ENCODE assay signal across 9 cellular contexts in the genomic region with DNA sequence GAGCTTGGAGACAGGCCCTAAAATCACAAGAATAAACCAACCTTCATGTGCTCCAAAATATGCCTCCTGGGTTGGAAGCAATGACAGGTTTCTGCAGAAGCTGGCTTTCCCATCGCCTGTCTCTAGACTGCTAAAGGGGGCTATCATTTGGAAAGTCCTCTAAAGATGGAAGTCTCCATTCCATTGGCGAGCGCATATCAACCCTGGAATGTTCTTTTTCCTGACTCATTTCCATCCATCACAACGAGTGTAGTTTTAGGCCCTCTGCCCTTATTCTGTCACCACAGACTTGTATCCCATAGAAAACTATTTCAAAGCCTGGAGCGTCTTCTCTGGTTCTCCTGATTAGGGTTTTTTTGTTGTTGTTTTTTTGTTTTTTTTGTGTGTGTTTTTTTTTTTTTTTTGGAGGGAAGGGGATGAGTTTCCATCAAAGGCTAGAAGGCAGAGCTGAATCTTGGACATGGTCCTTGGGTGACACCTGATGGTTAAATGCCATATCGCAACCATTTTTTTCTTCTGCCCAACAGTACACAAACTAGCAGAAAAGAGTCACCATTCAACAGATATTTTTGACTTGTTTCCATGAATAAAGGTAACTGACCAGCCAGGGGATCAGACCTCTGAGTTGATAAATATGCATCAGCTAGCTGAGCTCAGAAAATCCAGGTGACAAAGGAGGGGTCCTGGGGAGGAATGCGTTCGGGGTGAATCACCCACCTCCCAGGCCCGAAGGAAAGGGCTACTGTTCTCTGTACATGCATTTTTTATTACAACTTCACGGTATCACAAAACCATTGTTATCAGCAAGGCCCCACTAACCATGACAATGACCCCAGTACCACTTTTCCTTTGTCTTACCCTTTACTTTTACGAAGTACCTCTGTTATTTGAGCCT. TPM values are rescaled to one million over a fixed set of nuclear protein-coding genes. Genes with fewer than 3 reads are reported as not detected.
DNase-seq lines count a peak whose midpoint lies in the region; ATAC-seq, FAIRE-seq and TF ChIP-seq lines count a peak whose summit lies in the region.
"Had no signal": no experiment of that assay in that cellular context is flagged by ENCODE, and none has a peak within 500 bp of the region (broad histone marks: within the 10 kb centered on the region; RNA-seq: fewer than 3 reads in every experiment).

No MANE protein-coding gene starts in this region.

- H3K4me1 Mint-ChIP-seq in CD4-positive, CD25-positive, alpha-beta regulatory T cell, result no peaks in the 10 kb centered on the region
- H3K4me1 Mint-ChIP-seq: naive thymus-derived CD8-positive, alpha-beta T cell had no signal

- no peak for ATAC-seq in CD4-positive, CD25-positive, alpha-beta regulatory T cell (ENCODE audit: low read depth in 2 of 2)
- ATAC-seq in left lung (peak; percentile 77), GM18502 (IDR thresholded peaks at IDR 0.05; ENCODE audit: poor library complexity, unreplicated experiment) (no peak)
- ATAC-seq: naive thymus-derived CD8-positive, alpha-beta T cell had no signal

- DNase-seq in CD4-positive, CD25-positive, alpha-beta regulatory T cell, result peak in 2 of 3 donors; percentile 18 to 43
- DNase-seq in GM20000 (ENCODE audit: low spot score), result peak; percentile 73
- peak; percentile 59 for DNase-seq in NCI-H69 (lab: John Stamatoyannopoulos, UW)
- DNase-seq in bronchial epithelial cell (ENCODE audit: low read depth), result peak; percentile 56
- DNase-seq in left lung, result no peak
- no peak for DNase-seq in vagina (ENCODE audit: extremely low spot score in 2 of 2)
- no peak for DNase-seq in activated CD8-positive, alpha-beta memory T cell treated with anti-CD3 and anti-CD28 coated beads, Interleukin-2, amount 50 U/mL, for 48 hours

- H3K36me3 Mint-ChIP-seq in CD4-positive, CD25-positive, alpha-beta regulatory T cell, result no peaks in the 10 kb centered on the region
- H3K36me3 Mint-ChIP-seq: naive thymus-derived CD8-positive, alpha-beta T cell had no signal

- no peak overlapping the region for H3K4me3 Mint-ChIP-seq in CD4-positive, CD25-positive, alpha-beta regulatory T cell
- H3K4me3 Mint-ChIP-seq: naive thymus-derived CD8-positive, alpha-beta T cell had no signal

- H3K4me1 ChIP-seq in CD4-positive, CD25-positive, alpha-beta regulatory T cell (ENCODE audit: control insufficient read depth, insufficient read depth, low read length, poor library complexity, severe bottlenecking), result no peaks in the 10 kb centered on the region
- H3K4me1 ChIP-seq in left lung (no peaks in the 10 kb centered on the region), vagina (no peaks in the 10 kb centered on the region)

- TF ChIP-seq CTCF in GM20000 (IDR thresholded peaks at IDR 0.05; ENCODE audit: extremely low read depth, missing control alignments) (peak; percentile 61), bronchial epithelial cell (IDR thresholded peaks at IDR 0.05; ENCODE audit: insufficient read depth, low read length, severe bottlenecking) (peak; percentile 65), left lung (IDR thresholded peaks at IDR 0.05) (peak; percentile 52 to 53), vagina (IDR thresholded peaks at IDR 0.05) (peak; percentile 33 to 45 (median 42))

- no peaks in the 10 kb centered on the region for H3K9me3 ChIP-seq in CD4-positive, CD25-positive, alpha-beta regulatory T cell (ENCODE audit: control insufficient read depth in 2 of 2, low read length in 2 of 2)
- no peaks in the 10 kb centered on the region for H3K9me3 ChIP-seq in left lung
- H3K9me3 ChIP-seq in vagina, result no peaks in the 10 kb centered on the region

- no peak overlapping the region for H3K4me3 ChIP-seq in CD4-positive, CD25-positive, alpha-beta regulatory T cell (ENCODE audit: low read depth, low read length)
- no peak overlapping the region for H3K4me3 ChIP-seq in bronchial epithelial cell (ENCODE audit: low read depth, low read length)
- no peak overlapping the region for H3K4me3 ChIP-seq in left lung
- H3K4me3 ChIP-seq in vagina, result no peak overlapping the region

- no peaks in the 10 kb centered on the region for H3K9me3 Mint-ChIP-seq in CD4-positive, CD25-positive, alpha-beta regulatory T cell
- H3K9me3 Mint-ChIP-seq: naive thymus-derived CD8-positive, alpha-beta T cell had no signal

- no peak for TF ChIP-seq POLR2A in vagina (IDR thresholded peaks at IDR 0.05)

- intact Hi-C loops in left lung (cut with DNase I) (loop anchor here in 1 of 2 donors (5.0 kb wide), 1 partner anchor 62 kb away; no protein-coding TSS in a partner anchor), vagina (cut with DNase I) (loop anchor here (5.0 to 10.0 kb wide), 2 partner anchors 62 to 229 kb away; no protein-coding TSS in a partner anchor)

- no peak overlapping the region for H3K27ac ChIP-seq in CD4-positive, CD25-positive, alpha-beta regulatory T cell (ENCODE audit: insufficient read depth, low read length, poor library complexity, severe bottlenecking)
- no peak overlapping the region for H3K27ac ChIP-seq in left lung
- no peak overlapping the region for H3K27ac ChIP-seq in vagina

- H3K36me3 ChIP-seq in CD4-positive, CD25-positive, alpha-beta regulatory T cell (ENCODE audit: control insufficient read depth, insufficient read depth, low read length), result no peaks in the 10 kb centered on the region
- no peaks in the 10 kb centered on the region for H3K36me3 ChIP-seq in bronchial epithelial cell (ENCODE audit: control insufficient read depth, insufficient read depth, low read length)
- H3K36me3 ChIP-seq in left lung, result no peaks in the 10 kb centered on the region
- H3K36me3 ChIP-seq in vagina, result no peaks in the 10 kb centered on the region

- H3K27me3 ChIP-seq in CD4-positive, CD25-positive, alpha-beta regulatory T cell (ENCODE audit: control insufficient read depth, insufficient read depth, low read length), result peaks cover 4% of the 10 kb centered on the region
- H3K27me3 ChIP-seq in bronchial epithelial cell (ENCODE audit: control insufficient read depth, insufficient read depth, low read length) (no peaks in the 10 kb centered on the region), left lung (peaks cover 0 to 18% of the 10 kb centered on the region in 2 donors), vagina (no peaks in the 10 kb centered on the region)

- no peak for FAIRE-seq in bronchial epithelial cell (lab: Jason Lieb, UNC)

- no peaks in the 10 kb centered on the region for H3K27me3 Mint-ChIP-seq in CD4-positive, CD25-positive, alpha-beta regulatory T cell

- no peak overlapping the region for H3K27ac Mint-ChIP-seq in CD4-positive, CD25-positive, alpha-beta regulatory T cell
- H3K27ac Mint-ChIP-seq: naive thymus-derived CD8-positive, alpha-beta T cell had no signal

RNA-seq across cellular contexts. Expression of a gene that starts 40.5 kb away (rescaled TPM):
- total RNA-seq in CD4-positive, CD25-positive, alpha-beta regulatory T cell, result not detected
- not detected for polyA plus RNA-seq in CD4-positive, CD25-positive, alpha-beta regulatory T cell
- not detected in 2 replicates for total RNA-seq in bronchial epithelial cell
- total RNA-seq in left lung, result 1 to 10 TPM in 1 of 2 donors, under 1 TPM in 1; 0.50 to 1.7 TPM
- total RNA-seq in vagina, result not detected
- total RNA-seq: naive thymus-derived CD8-positive, alpha-beta T cell had no signal
- polyA plus RNA-seq: naive thymus-derived CD8-positive, alpha-beta T cell had no signal

Comparison
In these comparisons a context has a peak if more than half of its experiments do, and no peak if none do; other contexts are left out.
1. DNase-seq: peak in CD4-positive, CD25-positive, alpha-beta regulatory T cell (2 of 3), GM20000 (single experiment), NCI-H69 (single experiment) and bronchial epithelial cell (single experiment); none in left lung (0 of 2), vagina (0 of 2) and activated CD8-positive, alpha-beta memory T cell treated with anti-CD3 and anti-CD28 coated beads, Interleukin-2, amount 50 U/mL, for 48 hours (single experiment).
2. Peak in every context shown above with its lines, with median percentiles within 50 percentile points of each other: CTCF ChIP-seq.